9 cellular contexts compared by ENCODE assay signal in the genomic region with DNA sequence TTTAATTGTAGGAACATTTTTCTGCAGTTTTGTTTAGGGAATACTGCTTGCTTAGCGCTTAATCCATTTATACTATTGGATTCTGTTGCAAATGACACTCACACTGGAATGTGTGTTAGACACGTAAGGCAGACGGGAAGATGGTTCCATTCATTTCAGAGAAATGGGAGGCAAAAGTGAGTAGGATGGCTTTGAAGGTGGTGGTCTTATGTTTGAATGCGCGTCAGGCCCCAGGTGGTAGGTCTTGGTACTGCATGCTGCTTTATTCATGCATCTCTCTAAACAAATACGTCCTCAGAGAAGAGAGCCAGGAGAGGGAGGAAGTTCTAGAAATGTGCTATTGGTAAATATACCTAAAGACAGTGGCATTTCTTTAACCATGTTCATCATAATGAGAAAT.
DNase-seq lines count a peak whose midpoint lies in the region; TF ChIP-seq lines count a peak whose summit lies in the region.
"Had no signal": no experiment of that assay in that cellular context is flagged by ENCODE, and none has a peak within 500 bp of the region (broad histone marks: within the 10 kb centered on the region; RNA-seq: fewer than 3 reads in every experiment).

No MANE protein-coding gene starts in this region.

- H3K36me3 Mint-ChIP-seq in activated CD4-positive, alpha-beta T cell treated with anti-CD3 and anti-CD28 coated beads, Interleukin-2, amount 10 ng/mL, durations not matched to agents 7 days and 5 days (ENCODE audit: low read depth) = no peaks in the 10 kb centered on the region

- no peak overlapping the region for H3K4me2 ChIP-seq in MM.1S (ENCODE audit: low read depth, low read length)

- no peaks in the 10 kb centered on the region for H4K20me1 ChIP-seq in MM.1S (ENCODE audit: insufficient read depth, low read length)

- H3K9me3 ChIP-seq in MM.1S (replicated peaks; ENCODE audit: insufficient read depth, low read length) = no peaks in the 10 kb centered on the region

- no peaks in the 10 kb centered on the region for H3F3A ChIP-seq in MM.1S (ENCODE audit: insufficient read depth, low read length)

- DNase-seq in activated CD4-positive, alpha-beta T cell treated with anti-CD3 and anti-CD28 coated beads for 48 hours = peak; percentile 12
- DNase-seq in activated CD4-positive, alpha-beta T cell treated with anti-CD3 and anti-CD28 coated beads, Interleukin-2, amount 10 ng/mL, durations not matched to agents 7 days and 5 days = no peak
- DNase-seq in MM.1S = no peak
- DNase-seq in ecto neural progenitor cell (ENCODE audit: low spot score) = peak; percentile 52
- DNase-seq in retinal pigment epithelial cell (ENCODE audit: low read depth) = no peak
- DNase-seq in SKM-1 (lab: John Stamatoyannopoulos, UW; ENCODE audit: unreplicated experiment) = no peak
- DNase-seq in DMS153 (lab: John Stamatoyannopoulos, UW) = no peak
- no peak for DNase-seq in NCI-H510A (lab: John Stamatoyannopoulos, UW)
- DNase-seq: activated naive CD4-positive, alpha-beta T cell treated with anti-CD3 and anti-CD28 coated beads, Interleukin-2, amount 50 U/mL, for 16 hours had no signal

- H3K4me3 ChIP-seq in MM.1S (ENCODE audit: low read length) = no peak overlapping the region
- H3K4me3 ChIP-seq in retinal pigment epithelial cell (ENCODE audit: low read length) = no peak overlapping the region

- H3K79me2 ChIP-seq in MM.1S (ENCODE audit: low read length) = no peaks in the 10 kb centered on the region

- H3K9me3 Mint-ChIP-seq in activated CD4-positive, alpha-beta T cell treated with anti-CD3 and anti-CD28 coated beads, Interleukin-2, amount 10 ng/mL, durations not matched to agents 7 days and 5 days = peaks cover 11% of the 10 kb centered on the region

- no peaks in the 10 kb centered on the region for H3K9me2 ChIP-seq in MM.1S (replicated peaks; ENCODE audit: insufficient read depth, low read length)

- POLR2A ChIA-PET in activated CD4-positive, alpha-beta T cell treated with anti-CD3 and anti-CD28 coated beads, Interleukin-2, amount 10 ng/mL, durations not matched to agents 7 days and 5 days (lab: Charles Lee) = no interaction called here

- TF ChIP-seq CTCF in MM.1S (IDR thresholded peaks at IDR 0.05; ENCODE audit: low read length) (peak; percentile 47), retinal pigment epithelial cell (conservative IDR thresholded peaks at IDR 0.05; ENCODE audit: low read depth, low read length) (peak; percentile 56)

- CTCF ChIA-PET in activated CD4-positive, alpha-beta T cell treated with anti-CD3 and anti-CD28 coated beads, Interleukin-2, amount 10 ng/mL, durations not matched to agents 7 days and 5 days (lab: Charles Lee) = no interaction called here

- no peak overlapping the region for H3K9ac ChIP-seq in MM.1S (ENCODE audit: low read length)

- no peaks in the 10 kb centered on the region for H3K27me3 Mint-ChIP-seq in activated CD4-positive, alpha-beta T cell treated with anti-CD3 and anti-CD28 coated beads, Interleukin-2, amount 10 ng/mL, durations not matched to agents 7 days and 5 days

- H3K4me1 ChIP-seq in MM.1S (ENCODE audit: low read length) = 0 out of 2 replicates have a peak, but pooled peaks cover 6% of the 10 kb centered on the region

- no peaks in the 10 kb centered on the region for H3K4me1 Mint-ChIP-seq in activated CD4-positive, alpha-beta T cell treated with anti-CD3 and anti-CD28 coated beads, Interleukin-2, amount 10 ng/mL, durations not matched to agents 7 days and 5 days

- no peak overlapping the region for H3K27ac ChIP-seq in MM.1S (ENCODE audit: low read length)

- no peaks in the 10 kb centered on the region for H3K36me3 ChIP-seq in MM.1S (replicated peaks; ENCODE audit: insufficient read depth, low read length)

- H3K27me3 ChIP-seq in MM.1S (replicated peaks; ENCODE audit: insufficient read depth, low read length) = no peaks in the 10 kb centered on the region

- no peak overlapping the region for H2AFZ ChIP-seq in MM.1S (ENCODE audit: low read length)

- no peak overlapping the region for H3K27ac Mint-ChIP-seq in activated CD4-positive, alpha-beta T cell treated with anti-CD3 and anti-CD28 coated beads, Interleukin-2, amount 10 ng/mL, durations not matched to agents 7 days and 5 days

- H3K4me3 Mint-ChIP-seq in activated CD4-positive, alpha-beta T cell treated with anti-CD3 and anti-CD28 coated beads, Interleukin-2, amount 10 ng/mL, durations not matched to agents 7 days and 5 days = no peak overlapping the region

Comparison
In these comparisons a context has a peak if more than half of its experiments do, and no peak if none do; other contexts are left out.
1. DNase-seq: peak in activated CD4-positive, alpha-beta T cell treated with anti-CD3 and anti-CD28 coated beads for 48 hours (single experiment) and ecto neural progenitor cell (single experiment); none in activated CD4-positive, alpha-beta T cell treated with anti-CD3 and anti-CD28 coated beads, Interleukin-2, amount 10 ng/mL, durations not matched to agents 7 days and 5 days (single experiment), MM.1S (single experiment), retinal pigment epithelial cell (single experiment), SKM-1 (single experiment), DMS153 (single experiment) and NCI-H510A (single experiment).